ENCODE assay signal across 16 cellular contexts in the genomic region with DNA sequence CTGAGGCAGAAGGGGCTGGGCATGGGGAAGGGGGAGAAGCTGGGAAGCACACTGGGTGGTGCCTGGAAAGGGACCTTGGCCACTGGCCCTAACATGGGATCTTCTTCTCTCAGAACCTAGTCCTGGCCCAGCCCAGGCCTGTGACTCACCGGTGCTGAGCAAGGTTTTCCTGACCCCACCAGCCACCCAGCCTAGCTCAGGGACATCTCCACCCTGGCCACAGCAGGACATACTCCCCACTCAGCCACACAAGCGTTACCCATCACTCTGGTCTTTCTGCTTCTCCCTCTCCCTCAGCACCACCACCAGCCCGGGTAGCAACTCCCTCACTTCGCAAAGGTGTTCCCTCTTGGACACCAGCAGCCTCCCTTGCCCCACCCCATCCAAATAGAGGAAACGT. TPM values are rescaled to one million over a fixed set of nuclear protein-coding genes. Genes with fewer than 3 reads are reported as not detected.
DNase-seq lines count a peak whose midpoint lies in the region; ATAC-seq, FAIRE-seq and TF ChIP-seq lines count a peak whose summit lies in the region.
"Had no signal": no experiment of that assay in that cellular context is flagged by ENCODE, and none has a peak within 500 bp of the region (broad histone marks: within the 10 kb centered on the region; RNA-seq: fewer than 3 reads in every experiment).

No MANE protein-coding gene starts in this region.

- H3K4me1 ChIP-seq in astrocyte (ENCODE audit: insufficient read depth, low read length) (peaks cover 15% of the 10 kb centered on the region), vagina (peaks cover 68% of the 10 kb centered on the region)
- H3K4me1 ChIP-seq: HAP-1 had no signal

- H3K9me3 Mint-ChIP-seq in astrocyte (ENCODE audit: unreplicated experiment): peaks cover 2% of the 10 kb centered on the region
- H3K9me3 Mint-ChIP-seq in activated T-cell treated with anti-CD3 and anti-CD28 coated beads, Interleukin-2, amount 50 U/mL, for 72 hours: no peaks in the 10 kb centered on the region
- H3K9me3 Mint-ChIP-seq: activated CD4-positive, alpha-beta T cell treated with anti-CD3 and anti-CD28 coated beads, Interleukin-2, amount 10 ng/mL, durations not matched to agents 24 days and 14 days had no signal

- H3K9me3 ChIP-seq in astrocyte (ENCODE audit: insufficient read depth, low read depth, low read length): no peaks in the 10 kb centered on the region
- H3K9me3 ChIP-seq in vagina: no peaks in the 10 kb centered on the region
- H3K9me3 ChIP-seq: body of pancreas, HAP-1, neutrophil had no signal

- peak overlapping the region; percentile 86 for H3K4me2 ChIP-seq in astrocyte (ENCODE audit: low read length)

- no peak for TF ChIP-seq CTCF in astrocyte (IDR thresholded peaks at IDR 0.05; ENCODE audit: insufficient read depth, low read depth, low read length)
- TF ChIP-seq CTCF in vagina (IDR thresholded peaks at IDR 0.05): no peak

- intact Hi-C loops in left ventricle myocardium superior (cut with micrococcal nuclease) (loop anchor here (10.0 kb wide), 1 partner anchor 95 kb away; no protein-coding TSS in a partner anchor), posterior vena cava (cut with DNase I) (no loop called here), vagina (cut with DNase I) (no loop called here)

- FAIRE-seq in astrocyte (lab: Jason Lieb, UNC): no peak

- no peak overlapping the region for H3K9ac ChIP-seq in astrocyte (ENCODE audit: low read length)

- H3K27ac Mint-ChIP-seq in astrocyte (ENCODE audit: unreplicated experiment): no peak overlapping the region
- no peak overlapping the region for H3K27ac Mint-ChIP-seq in activated T-cell treated with anti-CD3 and anti-CD28 coated beads, Interleukin-2, amount 50 U/mL, for 72 hours
- H3K27ac Mint-ChIP-seq: activated CD4-positive, alpha-beta T cell treated with anti-CD3 and anti-CD28 coated beads, Interleukin-2, amount 10 ng/mL, durations not matched to agents 24 days and 14 days; CD4-positive, alpha-beta memory T cell; T-helper 17 cell had no signal

- H3K27ac ChIP-seq in astrocyte (ENCODE audit: low read depth, low read length): no peak overlapping the region
- peak overlapping the region; percentile 83 for H3K27ac ChIP-seq in vagina
- H3K27ac ChIP-seq: neutrophil had no signal

- no peaks in the 10 kb centered on the region for H3K27me3 Mint-ChIP-seq in astrocyte (ENCODE audit: low read depth, unreplicated experiment)
- peaks cover 7% of the 10 kb centered on the region for H3K27me3 Mint-ChIP-seq in activated T-cell treated with anti-CD3 and anti-CD28 coated beads, Interleukin-2, amount 50 U/mL, for 72 hours (ENCODE audit: low read depth)
- H3K27me3 Mint-ChIP-seq: activated CD4-positive, alpha-beta T cell treated with anti-CD3 and anti-CD28 coated beads, Interleukin-2, amount 10 ng/mL, durations not matched to agents 24 days and 14 days; CD4-positive, alpha-beta memory T cell had no signal

- peaks cover 6% of the 10 kb centered on the region for H3K36me3 Mint-ChIP-seq in astrocyte (ENCODE audit: low read depth, unreplicated experiment)
- no peaks in the 10 kb centered on the region for H3K36me3 Mint-ChIP-seq in activated T-cell treated with anti-CD3 and anti-CD28 coated beads, Interleukin-2, amount 50 U/mL, for 72 hours (ENCODE audit: insufficient read depth in 2 of 2)
- H3K36me3 Mint-ChIP-seq: CD4-positive, alpha-beta memory T cell had no signal

- DNase-seq in astrocyte (ENCODE audit: low read depth) (no peak), left ventricle myocardium superior (no peak), posterior vena cava (ENCODE audit: low spot score) (peak; percentile 94), vagina (ENCODE audit: extremely low spot score in 2 of 2) (no peak)
- no peak for DNase-seq in activated T-cell treated with anti-CD3 and anti-CD28 coated beads, Interleukin-2, amount 50 U/mL, for 72 hours
- DNase-seq: activated CD4-positive, alpha-beta T cell treated with anti-CD3 and anti-CD28 coated beads, Interleukin-2, amount 10 ng/mL, durations not matched to agents 24 days and 14 days; activated T-cell treated with anti-CD3 and anti-CD28 coated beads, Interleukin-2, amount 50 U/mL, for 48 hours; CD4-positive, alpha-beta memory T cell; effector CD8-positive, alpha-beta T cell; NCI-H774; T-helper 17 cell had no signal

- no peak overlapping the region for H3K4me3 ChIP-seq in astrocyte (ENCODE audit: insufficient read depth, low read depth, low read length)
- H3K4me3 ChIP-seq in vagina: peak overlapping the region; percentile 47 to 62
- H3K4me3 ChIP-seq: body of pancreas, HAP-1 had no signal

- H3K36me3 ChIP-seq in astrocyte (ENCODE audit: insufficient read depth, low read length) (no peaks in the 10 kb centered on the region), vagina (peaks cover 0 to 4% of the 10 kb centered on the region in 2 donors)
- H3K36me3 ChIP-seq: HAP-1, neutrophil had no signal

- H2AFZ ChIP-seq in astrocyte (ENCODE audit: low read depth, low read length): no peak overlapping the region

- H3K27me3 ChIP-seq in astrocyte (ENCODE audit: insufficient read depth, low read length): no peaks in the 10 kb centered on the region
- no peaks in the 10 kb centered on the region for H3K27me3 ChIP-seq in vagina
- H3K27me3 ChIP-seq: body of pancreas, neutrophil had no signal

- TF ChIP-seq POLR2A in vagina (IDR thresholded peaks at IDR 0.05): no peak

- H3K4me3 Mint-ChIP-seq in astrocyte (ENCODE audit: unreplicated experiment): peak overlapping the region; percentile 46
- H3K4me3 Mint-ChIP-seq in activated T-cell treated with anti-CD3 and anti-CD28 coated beads, Interleukin-2, amount 50 U/mL, for 72 hours: no peak overlapping the region
- H3K4me3 Mint-ChIP-seq: activated CD4-positive, alpha-beta T cell treated with anti-CD3 and anti-CD28 coated beads, Interleukin-2, amount 10 ng/mL, durations not matched to agents 24 days and 14 days; CD4-positive, alpha-beta memory T cell; T-helper 17 cell had no signal

- peaks cover 26% of the 10 kb centered on the region for H3K79me2 ChIP-seq in astrocyte (ENCODE audit: insufficient read depth, low read length)

- peaks cover 10% of the 10 kb centered on the region for H3K4me1 Mint-ChIP-seq in astrocyte (ENCODE audit: low read depth, unreplicated experiment)
- H3K4me1 Mint-ChIP-seq in activated T-cell treated with anti-CD3 and anti-CD28 coated beads, Interleukin-2, amount 50 U/mL, for 72 hours (ENCODE audit: low read depth): no peaks in the 10 kb centered on the region
- H3K4me1 Mint-ChIP-seq: activated CD4-positive, alpha-beta T cell treated with anti-CD3 and anti-CD28 coated beads, Interleukin-2, amount 10 ng/mL, durations not matched to agents 24 days and 14 days; T-helper 17 cell had no signal

- ATAC-seq in left ventricle myocardium superior: peak; percentile 24
- no peak for ATAC-seq in activated T-cell treated with anti-CD3 and anti-CD28 coated beads, Interleukin-2, amount 50 U/mL, for 72 hours (replicated peaks in 1 of 2)
- no peak for ATAC-seq in HG02970 (IDR thresholded peaks at IDR 0.05; ENCODE audit: low FRiP score, unreplicated experiment)
- ATAC-seq in GM21576 (IDR thresholded peaks at IDR 0.05; ENCODE audit: unreplicated experiment): no peak
- ATAC-seq: body of pancreas, T-helper 17 cell had no signal

- H4K20me1 ChIP-seq in astrocyte (ENCODE audit: insufficient read depth, low read length): peaks cover 52% of the 10 kb centered on the region

RNA-seq across cellular contexts. Expression of gene TNS1, which starts 22.8 kb away (rescaled TPM):
- total RNA-seq in astrocyte (219 and 264 TPM in 2 replicates), left ventricle myocardium superior (783 TPM), posterior vena cava (1,000 to 10,000 TPM; 1,255 to 1,508 TPM), vagina (216 TPM)
- under 1 TPM; 0.65 to 0.93 TPM for total RNA-seq in activated T-cell treated with anti-CD3 and anti-CD28 coated beads, Interleukin-2, amount 50 U/mL, for 72 hours

Comparison
In these comparisons a context has a peak if more than half of its experiments do, and no peak if none do; other contexts are left out.
1. RNA of gene TNS1, which starts 22.8 kb away (total RNA-seq): 1,255 to 1,508 TPM in posterior vena cava, 783 TPM in left ventricle myocardium superior (single experiment), 219 to 264 TPM in astrocyte and 216 TPM in vagina (single experiment); 0.65 to 0.93 TPM in activated T-cell treated with anti-CD3 and anti-CD28 coated beads, Interleukin-2, amount 50 U/mL, for 72 hours; every median in the first group is over 100 times any median in the second.